In genomic region chr18:48317781-48318381, GRCh38 we compare ENCODE assay signal across 19 cellular contexts.
A peak's percentile ranks its signal among the peaks of the same experiment; 100 is the strongest.
DNase-seq lines count a peak whose midpoint lies in the region; ATAC-seq and TF ChIP-seq lines count a peak whose summit lies in the region.
"Had no signal": no experiment of that assay in that cellular context is flagged by ENCODE, and none has a peak within 500 bp of the region (broad histone marks: within the 10 kb centered on the region; RNA-seq: fewer than 3 reads in every experiment).

No MANE protein-coding gene starts in this region.

- H3K4me3 ChIP-seq in GM12864 (ENCODE audit: low read depth, low read length) (no peak overlapping the region), MM.1S (ENCODE audit: low read length) (no peak overlapping the region), epithelial cell of proximal tubule (ENCODE audit: low read depth, low read length) (no peak overlapping the region), Karpas-422 (ENCODE audit: low read length) (no peak overlapping the region)
- H3K4me3 ChIP-seq: BLaER1 treated with 17β-estradiol and CSF1 and Interleukin-3, amounts not matched to agents 10 nM and 100 nM; esophagus muscularis mucosa had no signal

- H3F3A ChIP-seq in MM.1S (ENCODE audit: insufficient read depth, low read length), result no peaks in the 10 kb centered on the region

- no peak overlapping the region for H3K4me3 Mint-ChIP-seq in progenitor cell of endocrine pancreas (ENCODE audit: low read depth)
- H3K4me3 Mint-ChIP-seq: activated CD4-positive, alpha-beta memory T cell treated with anti-CD3 and anti-CD28 coated beads, Interleukin-2, amount 10 ng/mL, durations not matched to agents 7 days and 5 days; dendritic cell treated with granulocyte-macrophage colony-stimulating factor and Interleukin-4, amounts not matched to agents 40 ng/mL and 50 ng/mL, for 4 days; memory B cell had no signal

- H3K36me3 ChIP-seq in MM.1S (replicated peaks; ENCODE audit: insufficient read depth, low read length) (no peaks in the 10 kb centered on the region), Karpas-422 (ENCODE audit: insufficient read depth, low read length) (no peaks in the 10 kb centered on the region)
- H3K36me3 ChIP-seq: BLaER1 treated with 17β-estradiol and CSF1 and Interleukin-3, amounts not matched to agents 10 nM and 100 nM; esophagus muscularis mucosa had no signal

- H2AFZ ChIP-seq in MM.1S (ENCODE audit: low read length) (no peak overlapping the region), Karpas-422 (ENCODE audit: low read length) (no peak overlapping the region)

- H3K27ac ChIP-seq in MM.1S (ENCODE audit: low read length) (no peak overlapping the region), Karpas-422 (ENCODE audit: low read length) (no peak overlapping the region)
- H3K27ac ChIP-seq: BLaER1 treated with 17β-estradiol and CSF1 and Interleukin-3, amounts not matched to agents 10 nM and 100 nM; esophagus muscularis mucosa had no signal

- no peaks in the 10 kb centered on the region for H3K27me3 ChIP-seq in MM.1S (replicated peaks; ENCODE audit: insufficient read depth, low read length)
- H3K27me3 ChIP-seq in Karpas-422 (ENCODE audit: low read length), result no peaks in the 10 kb centered on the region
- H3K27me3 ChIP-seq: BLaER1 treated with 17β-estradiol and CSF1 and Interleukin-3, amounts not matched to agents 10 nM and 100 nM; esophagus muscularis mucosa had no signal

- H3K9ac ChIP-seq in MM.1S (ENCODE audit: low read length), result no peak overlapping the region
- no peak overlapping the region for H3K9ac ChIP-seq in Karpas-422 (ENCODE audit: low read length)
- H3K9ac ChIP-seq: BLaER1 treated with 17β-estradiol and CSF1 and Interleukin-3, amounts not matched to agents 10 nM and 100 nM had no signal

- H3K9me3 Mint-ChIP-seq in progenitor cell of endocrine pancreas (ENCODE audit: low read depth), result no peaks in the 10 kb centered on the region
- H3K9me3 Mint-ChIP-seq: activated CD4-positive, alpha-beta memory T cell treated with anti-CD3 and anti-CD28 coated beads, Interleukin-2, amount 10 ng/mL, durations not matched to agents 7 days and 5 days; activated T-helper 2 cell treated with anti-CD3 and anti-CD28 coated beads, Interferon-gamma antibody, Interleukin-2, Interleukin-4, amounts not matched to agents 10 μg/mL and 5 μg/mL and 100 μg/mL, durations not matched to agents 14 hours and 24 hours and 36 hours; dendritic cell treated with granulocyte-macrophage colony-stimulating factor and Interleukin-4, amounts not matched to agents 40 ng/mL and 50 ng/mL, for 4 days; memory B cell had no signal

- H3K27ac Mint-ChIP-seq in progenitor cell of endocrine pancreas, result no peak overlapping the region
- H3K27ac Mint-ChIP-seq: activated CD4-positive, alpha-beta memory T cell treated with anti-CD3 and anti-CD28 coated beads, Interleukin-2, amount 10 ng/mL, durations not matched to agents 7 days and 5 days; activated T-helper 2 cell treated with anti-CD3 and anti-CD28 coated beads, Interferon-gamma antibody, Interleukin-2, Interleukin-4, amounts not matched to agents 10 μg/mL and 5 μg/mL and 100 μg/mL, durations not matched to agents 14 hours and 24 hours and 36 hours; dendritic cell treated with granulocyte-macrophage colony-stimulating factor and Interleukin-4, amounts not matched to agents 40 ng/mL and 50 ng/mL, for 4 days; memory B cell had no signal

- H4K20me1 ChIP-seq in MM.1S (ENCODE audit: insufficient read depth, low read length) (no peaks in the 10 kb centered on the region), Karpas-422 (ENCODE audit: insufficient read depth, low read depth, low read length) (no peaks in the 10 kb centered on the region)
- H4K20me1 ChIP-seq: BLaER1 treated with 17β-estradiol and CSF1 and Interleukin-3, amounts not matched to agents 10 nM and 100 nM had no signal

- no peaks in the 10 kb centered on the region for H3K9me2 ChIP-seq in MM.1S (replicated peaks; ENCODE audit: insufficient read depth, low read length)
- H3K9me2 ChIP-seq in Karpas-422 (replicated peaks; ENCODE audit: insufficient read depth, low read length), result no peaks in the 10 kb centered on the region

- TF ChIP-seq CTCF in GM12864 (IDR thresholded peaks at IDR 0.05; ENCODE audit: low read depth, low read length, missing control alignments), result peak; percentile 37
- TF ChIP-seq CTCF in MM.1S (IDR thresholded peaks at IDR 0.05; ENCODE audit: low read length), result peak; percentile 12; the same call in 1 of the 2 replicates
- TF ChIP-seq CTCF in epithelial cell of proximal tubule (conservative IDR thresholded peaks at IDR 0.05; ENCODE audit: low read depth, low read length), result peak; percentile 26
- TF ChIP-seq CTCF in progenitor cell of endocrine pancreas (IDR thresholded peaks at IDR 0.05; ENCODE audit: unreplicated experiment), result peak; percentile 37

- H3K4me1 Mint-ChIP-seq in progenitor cell of endocrine pancreas (ENCODE audit: low read depth), result peaks cover 9% of the 10 kb centered on the region
- H3K4me1 Mint-ChIP-seq: activated CD4-positive, alpha-beta memory T cell treated with anti-CD3 and anti-CD28 coated beads, Interleukin-2, amount 10 ng/mL, durations not matched to agents 7 days and 5 days; memory B cell had no signal

- no peak for ATAC-seq in HG03025 (IDR thresholded peaks at IDR 0.05; ENCODE audit: low FRiP score, unreplicated experiment)
- ATAC-seq: PC-3 had no signal

- DNase-seq in GM12864 (ENCODE audit: low read depth), result no peak
- no peak for DNase-seq in MM.1S
- DNase-seq in epithelial cell of proximal tubule (ENCODE audit: low read depth), result no peak
- DNase-seq in progenitor cell of endocrine pancreas (ENCODE audit: low spot score, unreplicated experiment), result no peak
- DNase-seq in HK-2 (ENCODE audit: unreplicated experiment), result no peak
- no peak for DNase-seq in Karpas-422
- DNase-seq: activated CD4-positive, alpha-beta memory T cell treated with anti-CD3 and anti-CD28 coated beads, Interleukin-2, amount 10 ng/mL, durations not matched to agents 7 days and 5 days; DMS153; hypothalamus; NCI-H1694; NCI-H524 treated with DMSO at 0.1 percent for 48 hours; PC-3; stimulated activated naive CD4-positive, alpha-beta T cell had no signal

- no peaks in the 10 kb centered on the region for H3K36me3 Mint-ChIP-seq in progenitor cell of endocrine pancreas (ENCODE audit: insufficient read depth)
- H3K36me3 Mint-ChIP-seq: memory B cell had no signal

- H3K4me2 ChIP-seq in MM.1S (ENCODE audit: low read depth, low read length) (no peak overlapping the region), Karpas-422 (ENCODE audit: low read depth, low read length, poor library complexity, severe bottlenecking) (no peak overlapping the region)
- H3K4me2 ChIP-seq: BLaER1 treated with 17β-estradiol and CSF1 and Interleukin-3, amounts not matched to agents 10 nM and 100 nM had no signal

- H3K27me3 Mint-ChIP-seq in progenitor cell of endocrine pancreas, result peaks cover 30% of the 10 kb centered on the region
- H3K27me3 Mint-ChIP-seq: activated CD4-positive, alpha-beta memory T cell treated with anti-CD3 and anti-CD28 coated beads, Interleukin-2, amount 10 ng/mL, durations not matched to agents 7 days and 5 days had no signal

- H3K79me2 ChIP-seq in MM.1S (ENCODE audit: low read length), result no peaks in the 10 kb centered on the region
- H3K79me2 ChIP-seq in Karpas-422 (ENCODE audit: low read length), result no peaks in the 10 kb centered on the region

- H3K4me1 ChIP-seq in MM.1S (ENCODE audit: low read length) (no peaks in the 10 kb centered on the region), Karpas-422 (ENCODE audit: low read length) (no peaks in the 10 kb centered on the region)

- H3K9me3 ChIP-seq in MM.1S (replicated peaks; ENCODE audit: insufficient read depth, low read length), result no peaks in the 10 kb centered on the region
- H3K9me3 ChIP-seq in Karpas-422 (ENCODE audit: low read length), result no peaks in the 10 kb centered on the region
- H3K9me3 ChIP-seq: BLaER1 treated with 17β-estradiol and CSF1 and Interleukin-3, amounts not matched to agents 10 nM and 100 nM; esophagus muscularis mucosa had no signal
